Comparison of ENCODE assay signal across 8 cellular contexts in genomic region chr12:45732250-45732649, GRCh38. TPM values are rescaled to one million over a fixed set of nuclear protein-coding genes. Genes with fewer than 3 reads are reported as not detected.
DNase-seq lines count a peak whose midpoint lies in the region; ATAC-seq and TF ChIP-seq lines count a peak whose summit lies in the region.

No MANE protein-coding gene starts in this region.

- CTCF ChIA-PET in activated B cell treated with CpG ODN at 0.5 μM for 24 hours (lab: Charles Lee), result interaction anchor here (1.1 to 2.4 kb wide), 2 partner anchors 13 to 188 kb away, joined by 7 read pairs; no protein-coding TSS in a partner anchor

- H3K4me1 ChIP-seq in heart right ventricle (peaks cover 7 to 44% (median 38%) of the 10 kb centered on the region in 9 donors), iPS-15b (ENCODE audit: control insufficient read depth, insufficient read depth, low read length) (peaks cover 13% of the 10 kb centered on the region), testis (peaks cover 15% of the 10 kb centered on the region)

- H3K27me3 ChIP-seq in heart right ventricle (no peaks in the 10 kb centered on the region), iPS-15b (ENCODE audit: control insufficient read depth, insufficient read depth, low read length) (no peaks in the 10 kb centered on the region), testis (no peaks in the 10 kb centered on the region)

- peaks cover 29% of the 10 kb centered on the region for H3K36me3 Mint-ChIP-seq in activated B cell treated with CpG ODN at 0.5 μM for 24 hours (ENCODE audit: low read depth)

- peaks cover 42% of the 10 kb centered on the region for H3K4me1 Mint-ChIP-seq in activated B cell treated with CpG ODN at 0.5 μM for 24 hours

- H3K4me3 Mint-ChIP-seq in activated B cell treated with CpG ODN at 0.5 μM for 24 hours, result peak overlapping the region; percentile 49

- H3K27ac ChIP-seq in heart right ventricle (peak overlapping the region in 9 of 10 donors; percentile 8 to 99 (median 98)), testis (peak overlapping the region; percentile 97 to 100)

- intact Hi-C loops in heart right ventricle (cut with DNase I) (no loop called here), left cardiac atrium (cut with DNase I) (no loop called here), activated B cell treated with CpG ODN at 0.5 μM for 24 hours (cut with micrococcal nuclease) (no loop called here), testis (cut with DNase I; ENCODE audit: low total_unique reads) (no loop called here)

- TF ChIP-seq CTCF in heart right ventricle (IDR thresholded peaks at IDR 0.05) (no peak), activated B cell treated with CpG ODN at 0.5 μM for 24 hours (IDR thresholded peaks at IDR 0.05) (no peak), testis (IDR thresholded peaks at IDR 0.05) (no peak)

- POLR2A ChIA-PET in activated B cell treated with CpG ODN at 0.5 μM for 24 hours (lab: Charles Lee), result no interaction called here

- 8 to 13% methylated on average over 5 of the region's 5 CpGs for WGBS in heart right ventricle, 2 donors
- WGBS in testis, 2 donors, result 14 to 16% methylated on average over 5 of the region's 5 CpGs

- peaks cover 0 to 9% (median 0%) of the 10 kb centered on the region in 11 donors for H3K9me3 ChIP-seq in heart right ventricle
- H3K9me3 ChIP-seq in iPS-15b (ENCODE audit: control insufficient read depth, insufficient read depth, low read length), result peaks cover 3% of the 10 kb centered on the region
- H3K9me3 ChIP-seq in testis, result no peaks in the 10 kb centered on the region

- peak overlapping the region in 8 of 10 donors; percentile 60 to 95 (median 86) for H3K4me3 ChIP-seq in heart right ventricle
- peak overlapping the region; percentile 60 for H3K4me3 ChIP-seq in iPS-15b (ENCODE audit: low read depth, low read length)
- H3K4me3 ChIP-seq in testis, result no peak overlapping the region

- H3K36me3 ChIP-seq in heart right ventricle (peaks cover 0 to 9% (median 2%) of the 10 kb centered on the region in 9 donors), iPS-15b (ENCODE audit: control insufficient read depth, insufficient read depth, low read length) (no peaks in the 10 kb centered on the region), testis (ENCODE audit: low read depth, missing control alignments) (no peaks in the 10 kb centered on the region)

- H3K9ac ChIP-seq in iPS-15b (ENCODE audit: low read depth, low read length), result no peak overlapping the region

- DNase-seq in heart right ventricle (no peak), left cardiac atrium (no peak), activated B cell treated with CpG ODN at 0.5 μM for 24 hours (no peak), testis (no peak), C1 segment of cervical spinal cord (lab: John Stamatoyannopoulos, UW) (no peak)

- TF ChIP-seq POLR2A in testis (IDR thresholded peaks at IDR 0.05), result no peak

- ATAC-seq in heart right ventricle (no peak), left cardiac atrium (no peak), activated B cell treated with CpG ODN at 0.5 μM for 24 hours (ENCODE audit: low read depth) (no peak), HG03432 (IDR thresholded peaks at IDR 0.05; ENCODE audit: unreplicated experiment) (no peak), GM18517 (IDR thresholded peaks at IDR 0.05; ENCODE audit: unreplicated experiment) (no peak)

- H3K27ac Mint-ChIP-seq in activated B cell treated with CpG ODN at 0.5 μM for 24 hours, result peak overlapping the region; percentile 59

- peaks cover 1% of the 10 kb centered on the region for H3K9me3 Mint-ChIP-seq in activated B cell treated with CpG ODN at 0.5 μM for 24 hours

- H3K27me3 Mint-ChIP-seq in activated B cell treated with CpG ODN at 0.5 μM for 24 hours, result no peaks in the 10 kb centered on the region

RNA-seq across cellular contexts. Expression of gene ARID2, which starts 2.7 kb away (rescaled TPM):
- total RNA-seq in heart right ventricle (10 to 100 TPM; 13.4 to 28.8 (median 19.3) TPM), left cardiac atrium (10 to 100 TPM; 18.3 to 18.7 TPM), activated B cell treated with CpG ODN at 0.5 μM for 24 hours (44.6 and 48.7 TPM in 2 replicates), testis (10 to 100 TPM; 72.4 to 82.2 TPM)
- polyA plus RNA-seq in heart right ventricle (10 to 100 TPM in 1 of 2 donors, 1 to 10 TPM in 1; 3.0 to 13.1 TPM), testis (ENCODE audit: insufficient read depth, low read depth, low replicate concordance) (50.4 TPM)

Comparison
In these comparisons a context has a peak if more than half of its experiments do, and no peak if none do; other contexts are left out.
1. H3K4me3 ChIP-seq: peak in heart right ventricle (8 of 10) and iPS-15b (single experiment); none in testis (0 of 2).